In the genomic region with DNA sequence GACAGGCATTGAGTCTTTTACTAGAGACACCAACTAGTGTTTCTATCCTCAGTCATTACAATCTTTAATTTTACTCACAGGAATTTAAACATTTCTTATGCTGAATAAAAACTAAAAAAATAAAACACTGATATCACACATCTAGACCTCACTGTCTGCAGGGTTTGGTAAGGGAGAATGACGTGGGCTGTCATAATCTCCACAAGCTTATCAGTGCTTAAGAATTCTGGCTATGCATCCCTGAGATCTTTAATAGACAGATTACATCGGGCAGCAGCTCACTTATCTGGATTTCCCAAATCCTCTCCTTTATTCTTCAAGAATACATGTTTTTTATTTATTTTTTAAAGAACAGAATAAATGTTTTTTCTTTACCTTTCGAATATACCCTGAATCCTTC, we compare ENCODE assay signal across 35 cellular contexts.
"Had no signal": no experiment of that assay in that cellular context is flagged by ENCODE, and none has a peak within 500 bp of the region (broad histone marks: within the 10 kb centered on the region; RNA-seq: fewer than 3 reads in every experiment).

No MANE protein-coding gene starts in this region.

- H3K9me3 ChIP-seq: adrenal gland, body of pancreas, breast epithelium had no signal

- H3K9me3 Mint-ChIP-seq: activated CD4-positive, alpha-beta memory T cell treated with anti-CD3 and anti-CD28 coated beads for 36 hours; activated CD4-positive, alpha-beta T cell treated with anti-CD3 and anti-CD28 coated beads, Interleukin-2, amount 10 ng/mL, durations not matched to agents 24 days and 14 days; activated CD8-positive, alpha-beta T cell treated with anti-CD3 and anti-CD28 coated beads for 36 hours; activated naive CD4-positive, alpha-beta T cell treated with anti-CD3 and anti-CD28 coated beads, Interleukin-2, amount 50 U/mL, for 72 hours; activated T-cell treated with anti-CD3 and anti-CD28 coated beads, Interleukin-2, amount 50 U/mL, for 4 hours; activated T-cell treated with anti-CD3 and anti-CD28 coated beads, Interleukin-2, amount 50 U/mL, for 72 hours; activated T-helper 1 cell treated with anti-CD3 and anti-CD28 coated beads, Interleukin-12 subunit alpha, Interleukin-12 subunit beta, Interleukin-2, Interleukin-4 antibody, amounts not matched to agents 30 ng/mL and 10 ng/mL and 1 ng/mL, durations not matched to agents 14 hours and 24 hours and 36 hours; activated T-helper 17 cell treated with anti-CD3 and anti-CD28 coated beads, Interleukin-2, amount 50 U/mL, for 72 hours; T-helper 1 cell treated with Interleukin-12 subunit alpha and Interleukin-12 subunit beta and Interleukin-4 antibody, amounts not matched to agents 30 μg/mL and 1 μg/mL, for 36 hours had no signal

- H3K4me1 ChIP-seq: adrenal gland, body of pancreas, breast epithelium had no signal

- H3K4me3 Mint-ChIP-seq: activated B cell treated with CpG ODN at 0.5 μM for 24 hours; activated CD4-positive, alpha-beta memory T cell treated with anti-CD3 and anti-CD28 coated beads for 36 hours; activated CD4-positive, alpha-beta T cell treated with anti-CD3 and anti-CD28 coated beads, Interleukin-2, amount 10 ng/mL, durations not matched to agents 24 days and 14 days; activated CD8-positive, alpha-beta T cell treated with anti-CD3 and anti-CD28 coated beads for 36 hours; activated naive CD4-positive, alpha-beta T cell treated with anti-CD3 and anti-CD28 coated beads for 36 hours; activated naive CD8-positive, alpha-beta T cell treated with anti-CD3 and anti-CD28 coated beads for 36 hours; activated T-cell treated with anti-CD3 and anti-CD28 coated beads, Interleukin-2, amount 50 U/mL, for 4 hours; activated T-cell treated with anti-CD3 and anti-CD28 coated beads, Interleukin-2, amount 50 U/mL, for 72 hours; activated T-helper 1 cell treated with anti-CD3 and anti-CD28 coated beads, Interleukin-12 subunit alpha, Interleukin-12 subunit beta, Interleukin-2, Interleukin-4 antibody, amounts not matched to agents 30 ng/mL and 10 ng/mL and 1 ng/mL, durations not matched to agents 14 hours and 24 hours and 36 hours; activated T-helper 17 cell treated with anti-CD3 and anti-CD28 coated beads, Interleukin-2, amount 50 U/mL, for 72 hours; T-helper 1 cell treated with Interleukin-12 subunit alpha and Interleukin-12 subunit beta and Interleukin-4 antibody, amounts not matched to agents 30 μg/mL and 1 μg/mL, for 36 hours; T-helper 2 cell treated with Interferon-gamma antibody and Interleukin-4, amounts not matched to agents 5 μg/mL and 100 μg/mL, for 36 hours had no signal

- H3K27me3 ChIP-seq: adrenal gland, body of pancreas, brain microvascular endothelial cell, breast epithelium had no signal

- H3K4me1 Mint-ChIP-seq: activated CD4-positive, alpha-beta T cell treated with anti-CD3 and anti-CD28 coated beads, Interleukin-2, amount 10 ng/mL, durations not matched to agents 24 days and 14 days; activated naive CD8-positive, alpha-beta T cell treated with anti-CD3 and anti-CD28 coated beads for 36 hours had no signal

- H3K36me3 Mint-ChIP-seq: activated naive CD4-positive, alpha-beta T cell treated with anti-CD3 and anti-CD28 coated beads, Interleukin-2, amount 50 U/mL, for 72 hours; activated naive CD8-positive, alpha-beta T cell treated with anti-CD3 and anti-CD28 coated beads for 36 hours had no signal

- H3K27ac Mint-ChIP-seq: activated B cell treated with CpG ODN at 0.5 μM for 24 hours; activated CD4-positive, alpha-beta memory T cell treated with anti-CD3 and anti-CD28 coated beads for 36 hours; activated CD4-positive, alpha-beta T cell treated with anti-CD3 and anti-CD28 coated beads, Interleukin-2, amount 10 ng/mL, durations not matched to agents 24 days and 14 days; activated CD8-positive, alpha-beta T cell treated with anti-CD3 and anti-CD28 coated beads for 36 hours; activated naive CD4-positive, alpha-beta T cell treated with anti-CD3 and anti-CD28 coated beads for 36 hours; activated naive CD4-positive, alpha-beta T cell treated with anti-CD3 and anti-CD28 coated beads, Interleukin-2, amount 50 U/mL, for 72 hours; activated naive CD8-positive, alpha-beta T cell treated with anti-CD3 and anti-CD28 coated beads for 36 hours; activated T-cell treated with anti-CD3 and anti-CD28 coated beads, Interleukin-2, amount 50 U/mL, for 72 hours; activated T-helper 1 cell treated with anti-CD3 and anti-CD28 coated beads, Interleukin-12 subunit alpha, Interleukin-12 subunit beta, Interleukin-2, Interleukin-4 antibody, amounts not matched to agents 30 ng/mL and 10 ng/mL and 1 ng/mL, durations not matched to agents 14 hours and 24 hours and 36 hours; activated T-helper 17 cell treated with anti-CD3 and anti-CD28 coated beads, Interleukin-2, amount 50 U/mL, for 72 hours; T-helper 1 cell treated with Interleukin-12 subunit alpha and Interleukin-12 subunit beta and Interleukin-4 antibody, amounts not matched to agents 30 μg/mL and 1 μg/mL, for 36 hours; T-helper 2 cell treated with Interferon-gamma antibody and Interleukin-4, amounts not matched to agents 5 μg/mL and 100 μg/mL, for 36 hours had no signal

- DNase-seq: activated B cell treated with CpG ODN at 0.5 μM for 24 hours; activated CD4-positive, alpha-beta memory T cell treated with anti-CD3 and anti-CD28 coated beads for 36 hours; activated CD4-positive, alpha-beta T cell treated with anti-CD3 and anti-CD28 coated beads for 4 hours; activated CD4-positive, alpha-beta T cell treated with anti-CD3 and anti-CD28 coated beads, Interleukin-2, amount 10 ng/mL, durations not matched to agents 24 days and 14 days; activated CD4-positive, alpha-beta T cell treated with anti-CD3 and anti-CD28 coated beads, Interleukin-2, amount 50 U/mL, for 1 hour; activated CD4-positive, alpha-beta T cell treated with anti-CD3 and anti-CD28 coated beads, Interleukin-2, amount 50 U/mL, for 4 hours; activated CD4-positive, CD25-positive, alpha-beta regulatory T cell treated with anti-CD3 and anti-CD28 coated beads, Interleukin-2, amount 50 U/mL, for 72 hours; activated CD8-positive, alpha-beta memory T cell treated with anti-CD3 and anti-CD28 coated beads, Interleukin-2, amount 50 U/mL, for 4 hours; activated CD8-positive, alpha-beta T cell treated with anti-CD3 and anti-CD28 coated beads for 36 hours; activated effector memory CD4-positive, alpha-beta T cell treated with anti-CD3 and anti-CD28 coated beads, Interleukin-2, amount 50 U/mL, for 16 hours; activated gamma-delta T cell treated with Interleukin-2 at 50 U/mL for 16 hours; activated naive CD4-positive, alpha-beta T cell; activated naive CD4-positive, alpha-beta T cell treated with anti-CD3 and anti-CD28 coated beads for 36 hours; activated naive CD4-positive, alpha-beta T cell treated with anti-CD3 and anti-CD28 coated beads, Interleukin-2, amount 50 U/mL, for 16 hours; activated naive CD8-positive, alpha-beta T cell treated with anti-CD3 and anti-CD28 coated beads for 36 hours; activated T-cell treated with anti-CD3 and anti-CD28 coated beads for 4 hours; activated T-cell treated with anti-CD3 and anti-CD28 coated beads, Interleukin-2, amount 50 U/mL, for 1 hour; activated T-cell treated with anti-CD3 and anti-CD28 coated beads, Interleukin-2, amount 50 U/mL, for 4 hours; activated T-cell treated with anti-CD3 and anti-CD28 coated beads, Interleukin-2, amount 50 U/mL, for 72 hours; adrenal gland; amygdala; anterior cingulate cortex; body of pancreas; brain microvascular endothelial cell; central memory CD4-positive, alpha-beta T cell; T-helper 1 cell; T-helper 2 cell; T1000 had no signal

- H3K27ac ChIP-seq: adrenal gland, body of pancreas, brain microvascular endothelial cell, breast epithelium, VCaP had no signal

- H3K4me3 ChIP-seq: adrenal gland, body of pancreas, breast epithelium had no signal

- H3K27me3 Mint-ChIP-seq: activated B cell treated with CpG ODN at 0.5 μM for 24 hours; activated CD4-positive, alpha-beta memory T cell treated with anti-CD3 and anti-CD28 coated beads for 36 hours; activated CD4-positive, alpha-beta T cell treated with anti-CD3 and anti-CD28 coated beads, Interleukin-2, amount 10 ng/mL, durations not matched to agents 24 days and 14 days; activated CD8-positive, alpha-beta T cell treated with anti-CD3 and anti-CD28 coated beads for 36 hours; activated naive CD8-positive, alpha-beta T cell treated with anti-CD3 and anti-CD28 coated beads for 36 hours; activated T-helper 17 cell treated with anti-CD3 and anti-CD28 coated beads, Interleukin-2, amount 50 U/mL, for 72 hours had no signal
